ENCODE assay signal across 21 cellular contexts in genomic region chr17:79901131-79901530, GRCh38.
"Had no signal": no experiment of that assay in that cellular context is flagged by ENCODE, and none has a peak within 500 bp of the region (broad histone marks: within the 10 kb centered on the region; RNA-seq: fewer than 3 reads in every experiment).

No MANE protein-coding gene starts in this region.

- H3K27me3 ChIP-seq: upper lobe of right lung, uterus had no signal

- H3K9ac ChIP-seq: parathyroid adenoma had no signal

- H3K27ac ChIP-seq: coronary artery, epithelial cell of prostate, gastrocnemius medialis, parathyroid adenoma, thoracic aorta, tibial nerve, upper lobe of right lung, uterus had no signal

- H3K4me1 Mint-ChIP-seq: naive thymus-derived CD8-positive, alpha-beta T cell; neural crest cell; stimulated activated effector memory CD8-positive, alpha-beta T cell treated with anti-CD3 and anti-CD28 coated beads, Interleukin-12 subunit alpha, Interleukin-12 subunit beta, amount 100 ng/mL, for 72 hours had no signal

- DNase-seq: foreskin fibroblast; gastrocnemius medialis; mammary epithelial cell; naive thymus-derived CD8-positive, alpha-beta T cell; stimulated activated CD4-positive, alpha-beta T cell treated with anti-CD3 and anti-CD28 coated beads, Interleukin-2, amount 100 ng/mL, for 24 hours; stimulated activated CD4-positive, alpha-beta T cell treated with anti-CD3 and anti-CD28 coated beads, Interleukin-4, amount 100 ng/mL, for 24 hours; stimulated activated naive CD8-positive, alpha-beta T cell treated with anti-CD3 and anti-CD28 coated beads, Interleukin-15, Interleukin-2, amounts not matched to agents 100 U/mL and 50 U/mL, for 24 hours; upper lobe of right lung; uterus had no signal

- H3K4me3 Mint-ChIP-seq: naive thymus-derived CD8-positive, alpha-beta T cell; neural crest cell; stimulated activated effector memory CD8-positive, alpha-beta T cell treated with anti-CD3 and anti-CD28 coated beads, Interleukin-12 subunit alpha, Interleukin-12 subunit beta, amount 100 ng/mL, for 72 hours had no signal

- H3K36me3 ChIP-seq: gastrocnemius medialis, thoracic aorta, tibial nerve, upper lobe of right lung, uterus had no signal

- H3K9me3 ChIP-seq: gastrocnemius medialis, thoracic aorta, upper lobe of right lung had no signal

- H2AFZ ChIP-seq: parathyroid adenoma had no signal

- H3K27ac Mint-ChIP-seq: progenitor cell of endocrine pancreas; stimulated activated effector memory CD8-positive, alpha-beta T cell treated with anti-CD3 and anti-CD28 coated beads, Interleukin-12 subunit alpha, Interleukin-12 subunit beta, amount 100 ng/mL, for 72 hours had no signal

- H3K4me2 ChIP-seq: smooth muscle cell had no signal

- H3K4me3 ChIP-seq: coronary artery, gastrocnemius medialis, smooth muscle cell, thoracic aorta, tibial nerve, upper lobe of right lung, uterus had no signal

- H3K4me1 ChIP-seq: gastrocnemius medialis, parathyroid adenoma, tibial nerve, upper lobe of right lung, uterus had no signal

- H3K36me3 Mint-ChIP-seq: stimulated activated effector memory CD8-positive, alpha-beta T cell treated with anti-CD3 and anti-CD28 coated beads, Interleukin-12 subunit alpha, Interleukin-12 subunit beta, amount 100 ng/mL, for 72 hours had no signal

- ATAC-seq: esophagus mucosa; gastrocnemius medialis; left lobe of liver; naive thymus-derived CD8-positive, alpha-beta T cell; sciatic nerve; stimulated activated effector memory CD8-positive, alpha-beta T cell treated with anti-CD3 and anti-CD28 coated beads, Interleukin-12 subunit alpha, Interleukin-12 subunit beta, amount 100 ng/mL, for 72 hours; stimulated activated naive CD8-positive, alpha-beta T cell treated with anti-CD3 and anti-CD28 coated beads, Interleukin-15, Interleukin-2, amounts not matched to agents 100 U/mL and 50 U/mL, for 24 hours; upper lobe of right lung had no signal

- H3K9me3 Mint-ChIP-seq: stimulated activated effector memory CD8-positive, alpha-beta T cell treated with anti-CD3 and anti-CD28 coated beads, Interleukin-12 subunit alpha, Interleukin-12 subunit beta, amount 100 ng/mL, for 72 hours had no signal
